ENCODE assay signal across 16 cellular contexts in the genomic region with DNA sequence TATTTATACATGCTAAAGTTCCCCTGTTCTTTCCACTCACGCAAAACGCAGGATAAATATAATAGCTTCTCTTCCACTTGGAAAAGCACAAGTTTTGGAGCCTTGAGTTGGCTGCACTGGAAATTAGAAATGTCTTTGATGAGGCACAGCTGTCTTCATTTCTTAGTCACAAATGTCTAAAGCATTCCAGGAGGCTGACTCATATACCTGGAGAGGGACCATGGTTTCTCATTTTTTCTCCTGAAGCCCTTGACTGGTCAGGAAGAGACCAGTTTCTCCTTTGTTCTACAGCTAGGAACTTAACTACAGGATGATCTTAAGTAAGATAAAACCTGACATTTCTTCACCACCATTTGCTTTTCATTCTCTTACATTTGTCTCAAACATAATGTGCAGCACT. TPM values are rescaled to one million over a fixed set of nuclear protein-coding genes. Genes with fewer than 3 reads are reported as not detected.
A peak's percentile ranks its signal among the peaks of the same experiment; 100 is the strongest.
DNase-seq lines count a peak whose midpoint lies in the region; ATAC-seq lines count a peak whose summit lies in the region.
"Had no signal": no experiment of that assay in that cellular context is flagged by ENCODE, and none has a peak within 500 bp of the region (broad histone marks: within the 10 kb centered on the region; RNA-seq: fewer than 3 reads in every experiment).

No MANE protein-coding gene starts in this region.

- peaks cover 45% of the 10 kb centered on the region for H3K36me3 ChIP-seq in HUES64 (ENCODE audit: insufficient read depth, low read length)

- H3K9ac ChIP-seq in HUES64 (ENCODE audit: low read depth, low read length) = no peak overlapping the region

- 88% methylated on average over 2 of the region's 2 CpGs for WGBS in HUES64

- no peak overlapping the region for H3K4me3 ChIP-seq in HUES64 (ENCODE audit: low read length)
- H3K4me3 ChIP-seq: right lobe of liver had no signal

- ATAC-seq in HG03565 (IDR thresholded peaks at IDR 0.05; ENCODE audit: unreplicated experiment) = no peak
- ATAC-seq in GM18520 (IDR thresholded peaks at IDR 0.05; ENCODE audit: unreplicated experiment) = no peak
- ATAC-seq: activated CD4-positive, CD25-positive, alpha-beta regulatory T cell treated with anti-CD3 and anti-CD28 coated beads, Interleukin-2, amount 50 U/mL, for 24 hours; right lobe of liver had no signal

- no peaks in the 10 kb centered on the region for H3K9me3 ChIP-seq in HUES64 (ENCODE audit: insufficient read depth, low read depth, low read length)
- H3K9me3 ChIP-seq: right lobe of liver had no signal

- DNase-seq in AG20443 (ENCODE audit: low spot score) (peak; percentile 53), astrocyte of the hippocampus (ENCODE audit: low read depth, low spot score) (peak; percentile 59), inferior parietal cortex (ENCODE audit: extremely low spot score) (peak; percentile 13), NCI-H146 (lab: John Stamatoyannopoulos, UW) (no peak), AML-193 (lab: John Stamatoyannopoulos, UW) (no peak)
- DNase-seq: activated T-cell treated with anti-CD3 and anti-CD28 coated beads, Interleukin-2, amount 50 U/mL, for 48 hours; anterior cingulate cortex; C1 segment of cervical spinal cord; NCI-H1105; NCI-H526 treated with DMSO at 0.1 percent for 48 hours; right lobe of liver had no signal

- H3K4me1 ChIP-seq in HUES64 (ENCODE audit: insufficient read depth, low read length) = peaks cover 25% of the 10 kb centered on the region; the same call in 1 of the 2 replicates
- H3K4me1 ChIP-seq: right lobe of liver had no signal

- H3K27me3 ChIP-seq in HUES64 (ENCODE audit: insufficient read depth, low read length) = no peaks in the 10 kb centered on the region
- H3K27me3 ChIP-seq: right lobe of liver had no signal

- peak overlapping the region; percentile 14; the same call in 1 of the 2 replicates for H3K27ac ChIP-seq in HUES64 (ENCODE audit: low read depth, low read length)
- H3K27ac ChIP-seq: HL-60, right lobe of liver had no signal

RNA-seq across cellular contexts. Expression of a gene that starts 16.2 kb away (rescaled TPM):
- polyA plus RNA-seq in HUES64 (2013, experiment 1 of 2) = 12.3 TPM
- polyA plus RNA-seq in HUES64 (2013, experiment 2 of 2) = 12.7 TPM

Comparison
In these comparisons a context has a peak if more than half of its experiments do, and no peak if none do; other contexts are left out.
1. DNase-seq: peak in AG20443 (single experiment), astrocyte of the hippocampus (single experiment) and inferior parietal cortex (single experiment); none in NCI-H146 (single experiment) and AML-193 (0 of 2).